1 cellular context compared by ENCODE assay signal in genomic region chr7:5425507-5426225, GRCh38.
TF ChIP-seq lines count a peak whose summit lies in the region.

No MANE protein-coding gene starts in this region.

TF ChIP-seq in HepG2, 621 proteins besides CTCF, POLR2A, EP300 and RAD21 (continued from another document and continues in another):
- TF ChIP-seq DZIP1 (CRISPR knock-in tag; IDR thresholded peaks at IDR 0.05) (no peak), ZNF143 (CRISPR knock-in tag; IDR thresholded peaks at IDR 0.05) (no peak), HOMEZ (CRISPR knock-in tag; IDR thresholded peaks at IDR 0.05; ENCODE audit: low read depth) (no peak), ZNF777 (CRISPR knock-in tag; IDR thresholded peaks at IDR 0.05) (no peak), ZMAT5 (CRISPR knock-in tag; IDR thresholded peaks at IDR 0.05; ENCODE audit: borderline replicate concordance, low read depth) (no peak), ZNF83 (CRISPR knock-in tag; IDR thresholded peaks at IDR 0.05; ENCODE audit: borderline replicate concordance) (no peak), YEATS4 (CRISPR knock-in tag; IDR thresholded peaks at IDR 0.05; ENCODE audit: borderline replicate concordance) (no peak), PRDM10 (CRISPR knock-in tag; IDR thresholded peaks at IDR 0.05; ENCODE audit: low read depth) (0 out of 2 replicates have a peak, but pooled peaks have one; percentile 48), ELF1 (CRISPR knock-in tag; IDR thresholded peaks at IDR 0.05) (peak; percentile 9; the same call in 1 of the 2 replicates), ZNF296 (CRISPR knock-in tag; conservative IDR thresholded peaks at IDR 0.05) (peak; percentile 71; the same call in 1 of the 2 replicates), DNMT1 (CRISPR knock-in tag; IDR thresholded peaks at IDR 0.05) (no peak), ZNF274 (CRISPR knock-in tag; IDR thresholded peaks at IDR 0.05) (no peak), MYPOP (CRISPR knock-in tag; IDR thresholded peaks at IDR 0.05) (0 out of 2 replicates have a peak, but pooled peaks have one; percentile 3), ZNF512 (CRISPR knock-in tag; IDR thresholded peaks at IDR 0.05) (no peak), NFYC (CRISPR knock-in tag; IDR thresholded peaks at IDR 0.05) (no peak), ISX (CRISPR knock-in tag; conservative IDR thresholded peaks at IDR 0.05) (no peak), ZNF629 (CRISPR knock-in tag; conservative IDR thresholded peaks at IDR 0.05) (no peak), TRAFD1 (CRISPR knock-in tag; IDR thresholded peaks at IDR 0.05; ENCODE audit: borderline replicate concordance) (no peak), ZNF576 (CRISPR knock-in tag; IDR thresholded peaks at IDR 0.05) (no peak), GPN1 (CRISPR knock-in tag; IDR thresholded peaks at IDR 0.05; ENCODE audit: borderline replicate concordance) (no peak), ARNT (IDR thresholded peaks at IDR 0.05) (no peak), ESRRA (CRISPR knock-in tag; IDR thresholded peaks at IDR 0.05; ENCODE audit: low read depth) (peak; percentile 62; the same call in 1 of the 2 replicates), ZNF281 (CRISPR knock-in tag; IDR thresholded peaks at IDR 0.05; ENCODE audit: borderline replicate concordance) (peak; percentile 86; the same call in 1 of the 2 replicates), ZNF430 (CRISPR knock-in tag; IDR thresholded peaks at IDR 0.05) (peak; percentile 51; the same call in 1 of the 2 replicates), ZKSCAN1 (IDR thresholded peaks at IDR 0.05; ENCODE audit: low read length) (no peak), ZNF224 (CRISPR knock-in tag; IDR thresholded peaks at IDR 0.05) (no peak), ZNF383 (CRISPR knock-in tag; IDR thresholded peaks at IDR 0.05; ENCODE audit: borderline replicate concordance) (no peak), AGO2 (optimal IDR thresholded peaks at IDR 0.05; ENCODE audit: low read depth, low read length) (peak; percentile 80), IRF2 (CRISPR knock-in tag; IDR thresholded peaks at IDR 0.05) (peak; percentile 16; the same call in 1 of the 2 replicates), RCOR2 (CRISPR knock-in tag; IDR thresholded peaks at IDR 0.05) (no peak), HOXA5 (CRISPR knock-in tag; IDR thresholded peaks at IDR 0.05) (no peak; the same call in none of the 2 replicates), ZNF572 (CRISPR knock-in tag; IDR thresholded peaks at IDR 0.05) (no peak), GRHL1 (CRISPR knock-in tag; conservative IDR thresholded peaks at IDR 0.05) (no peak), GMEB2 (CRISPR knock-in tag; IDR thresholded peaks at IDR 0.05; ENCODE audit: low read depth) (no peak), ZFX (CRISPR knock-in tag; IDR thresholded peaks at IDR 0.05; ENCODE audit: low read depth) (no peak), ZNF205 (CRISPR knock-in tag; IDR thresholded peaks at IDR 0.05) (no peak; the same call in 1 of the 2 replicates), ZNF468 (CRISPR knock-in tag; IDR thresholded peaks at IDR 0.05) (no peak), ZNF570 (CRISPR knock-in tag; IDR thresholded peaks at IDR 0.05; ENCODE audit: borderline replicate concordance) (no peak), ASH2L (IDR thresholded peaks at IDR 0.05; ENCODE audit: insufficient read length, low read depth, low read length) (no peak), ELF3 (CRISPR knock-in tag; IDR thresholded peaks at IDR 0.05) (peak; percentile 22; the same call in 1 of the 2 replicates), ZNF772 (CRISPR knock-in tag; IDR thresholded peaks at IDR 0.05) (peak; percentile 83; the same call in 1 of the 2 replicates), ZNF232 (CRISPR knock-in tag; IDR thresholded peaks at IDR 0.05; ENCODE audit: borderline replicate concordance) (no peak), SPEN (CRISPR knock-in tag; IDR thresholded peaks at IDR 0.05; ENCODE audit: low read depth) (no peak), TMF1 (CRISPR knock-in tag; IDR thresholded peaks at IDR 0.05; ENCODE audit: low read depth) (no peak), BRCA1 (CRISPR knock-in tag; IDR thresholded peaks at IDR 0.05) (no peak), SMARCC2 (IDR thresholded peaks at IDR 0.05) (no peak)
